In the genomic region with DNA sequence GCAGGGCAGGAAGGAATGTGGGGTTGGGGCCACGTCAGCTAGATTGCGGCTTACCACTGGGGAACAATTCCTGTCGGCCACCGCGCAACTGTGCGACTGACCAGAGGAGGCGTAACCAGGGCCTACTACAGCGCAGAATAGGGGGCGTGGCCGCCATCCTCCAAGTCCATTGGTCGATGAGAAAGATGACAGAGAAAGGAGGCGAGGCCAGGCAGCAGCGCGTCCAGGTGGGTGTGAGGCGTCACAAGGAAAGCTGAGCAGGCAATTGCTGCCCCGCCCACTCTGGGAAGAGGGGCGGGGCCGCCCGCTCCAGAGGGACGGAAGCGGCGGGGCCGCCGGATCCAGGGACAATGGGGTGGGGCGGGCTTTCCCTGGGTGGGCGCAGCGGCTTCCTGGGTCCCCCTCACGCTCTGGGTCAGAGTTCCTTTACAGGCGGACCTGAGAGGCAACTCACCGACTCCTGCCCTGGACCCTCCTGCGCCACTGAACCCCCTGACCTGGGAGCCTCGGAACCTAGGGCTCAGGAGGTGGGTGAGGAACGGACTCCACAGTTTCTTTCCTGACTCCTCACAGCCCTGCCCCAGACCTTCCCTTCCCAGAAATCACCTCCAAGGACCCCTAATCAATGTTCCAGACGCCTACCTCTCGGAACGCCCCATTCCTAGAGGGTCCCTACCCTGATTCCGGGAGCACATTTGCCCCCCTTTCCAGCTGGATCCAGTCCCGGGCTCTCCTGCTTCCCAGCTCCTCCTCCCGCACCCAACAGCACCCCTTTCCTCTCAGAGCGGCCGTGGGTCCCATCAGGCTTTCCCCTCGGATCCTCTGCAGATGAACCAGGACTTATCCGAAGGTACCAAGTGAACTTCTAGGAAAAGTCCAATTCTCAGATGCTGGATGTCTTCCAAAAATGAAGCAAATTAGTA, we compare ENCODE assay signal across 11 cellular contexts.
DNase-seq lines count a peak whose midpoint lies in the region; ATAC-seq and TF ChIP-seq lines count a peak whose summit lies in the region.
"Had no signal": no experiment of that assay in that cellular context is flagged by ENCODE, and none has a peak within 500 bp of the region (broad histone marks: within the 10 kb centered on the region; RNA-seq: fewer than 3 reads in every experiment).

No MANE protein-coding gene starts in this region.

- no peaks in the 10 kb centered on the region for H3K4me1 ChIP-seq in Peyer's patch
- no peaks in the 10 kb centered on the region for H3K4me1 ChIP-seq in mucosa of descending colon (ENCODE audit: low read depth)
- H3K4me1 ChIP-seq in suprapubic skin = no peaks in the 10 kb centered on the region
- H3K4me1 ChIP-seq: SJSA1 had no signal

- H3K27ac ChIP-seq in Peyer's patch (peak overlapping the region in 1 of 4 donors; percentile 17), suprapubic skin (no peak overlapping the region)
- H3K27ac ChIP-seq: SJSA1 had no signal

- DNase-seq in Peyer's patch = peak in 2 of 3 donors; percentile 22 to 61
- DNase-seq in globus pallidus (ENCODE audit: low spot score) = peak; percentile 55
- peak; percentile 19 to 59 (median 58) for DNase-seq in mucosa of descending colon
- no peak for DNase-seq in suprapubic skin (ENCODE audit: low spot score in 2 of 2)
- DNase-seq in activated effector memory CD4-positive, alpha-beta T cell treated with Interleukin-2 at 50 U/mL for 16 hours = no peak
- no peak for DNase-seq in stimulated activated CD4-positive, alpha-beta T cell treated with anti-CD3 and anti-CD28 coated beads, Interleukin-4, amount 100 ng/mL, for 24 hours
- DNase-seq: effector CD8-positive, alpha-beta T cell; NCI-H510A treated with DMSO at 0.1 percent for 48 hours had no signal

- H3K36me3 ChIP-seq in Peyer's patch (no peaks in the 10 kb centered on the region), mucosa of descending colon (ENCODE audit: low read depth) (no peaks in the 10 kb centered on the region), suprapubic skin (no peaks in the 10 kb centered on the region)
- H3K36me3 ChIP-seq: SJSA1 had no signal

- WGBS in suprapubic skin = 6% methylated on average over 13 of the region's 43 CpGs

- no peak for TF ChIP-seq EP300 in suprapubic skin (IDR thresholded peaks at IDR 0.05)

- TF ChIP-seq CTCF in Peyer's patch (IDR thresholded peaks at IDR 0.05) = no peak
- TF ChIP-seq CTCF in mucosa of descending colon (IDR thresholded peaks at IDR 0.05) = no peak
- no peak for TF ChIP-seq CTCF in suprapubic skin (IDR thresholded peaks at IDR 0.05)

- intact Hi-C loops in mucosa of descending colon (cut with DNase I, micrococcal nuclease) = no loop called here

- H3K9me3 ChIP-seq in Peyer's patch (peaks cover 0 to 17% (median 0%) of the 10 kb centered on the region in 4 donors), mucosa of descending colon (peaks cover 37% of the 10 kb centered on the region), suprapubic skin (peaks cover 14% of the 10 kb centered on the region)

- TF ChIP-seq POLR2A in Peyer's patch (IDR thresholded peaks at IDR 0.05) (no peak), suprapubic skin (IDR thresholded peaks at IDR 0.05) (no peak)

- H3K4me3 ChIP-seq in Peyer's patch (peak overlapping the region in 1 of 4 donors; percentile 38), mucosa of descending colon (no peak overlapping the region), suprapubic skin (peak overlapping the region; percentile 24)
- H3K4me3 ChIP-seq: SJSA1 had no signal

- peak; percentile 38 for ATAC-seq in mucosa of descending colon
- no peak for ATAC-seq in GM21576 (IDR thresholded peaks at IDR 0.05; ENCODE audit: unreplicated experiment)
- ATAC-seq in HG02884 (IDR thresholded peaks at IDR 0.05; ENCODE audit: unreplicated experiment) = no peak

- no peaks in the 10 kb centered on the region for H3K27me3 ChIP-seq in Peyer's patch
- no peaks in the 10 kb centered on the region for H3K27me3 ChIP-seq in suprapubic skin
- H3K27me3 ChIP-seq: SJSA1 had no signal

Comparison
In these comparisons a context has a peak if more than half of its experiments do, and no peak if none do; other contexts are left out.
1. DNase-seq: peak in Peyer's patch (2 of 3), globus pallidus (single experiment) and mucosa of descending colon (3 of 3); none in suprapubic skin (0 of 2), activated effector memory CD4-positive, alpha-beta T cell treated with Interleukin-2 at 50 U/mL for 16 hours (single experiment) and stimulated activated CD4-positive, alpha-beta T cell treated with anti-CD3 and anti-CD28 coated beads, Interleukin-4, amount 100 ng/mL, for 24 hours (single experiment).